Comparison of ENCODE assay signal across 12 cellular contexts in the genomic region with DNA sequence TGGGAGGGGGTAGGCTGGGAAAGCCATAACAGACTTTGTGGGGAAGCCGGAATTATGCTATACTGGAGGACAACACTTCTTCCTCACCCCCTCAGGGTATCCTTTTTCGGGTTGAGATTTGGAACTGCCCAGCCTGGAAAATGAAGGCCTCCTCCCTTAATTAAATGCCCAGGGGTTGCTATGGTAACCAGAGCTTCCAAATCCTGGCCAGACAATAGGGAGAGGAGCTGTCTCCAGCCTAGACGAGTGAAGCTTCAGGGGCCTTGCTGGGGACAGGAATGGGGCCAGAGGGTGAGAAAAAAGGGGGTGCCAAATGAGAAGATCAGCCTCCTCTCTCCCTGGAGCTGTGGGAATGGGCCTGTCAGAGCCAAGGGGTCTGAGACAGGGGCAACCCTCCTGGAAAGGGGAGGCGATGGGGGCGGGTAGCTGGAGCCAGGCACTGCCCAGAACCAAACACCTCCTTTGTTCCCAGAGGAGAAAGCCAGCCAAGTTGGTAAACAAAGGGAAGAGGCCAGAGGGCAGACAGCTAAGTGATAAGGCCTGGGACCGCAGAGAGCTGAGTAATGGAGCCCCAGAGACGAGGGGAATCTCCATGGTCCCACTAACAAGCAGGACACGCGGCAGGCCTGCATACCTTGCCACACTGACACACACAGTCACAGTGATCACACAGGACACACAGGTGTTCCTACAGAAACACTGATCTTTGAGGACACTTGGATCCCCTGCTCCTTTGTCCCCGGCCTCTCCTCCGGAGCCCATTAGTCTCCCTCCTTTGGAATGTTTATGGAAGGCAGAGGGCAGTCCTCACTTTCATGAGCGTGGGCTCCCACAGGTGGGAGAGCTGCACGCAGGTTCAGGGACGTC. TPM values are rescaled to one million over a fixed set of nuclear protein-coding genes. Genes with fewer than 3 reads are reported as not detected.
DNase-seq lines count a peak whose midpoint lies in the region; ATAC-seq and TF ChIP-seq lines count a peak whose summit lies in the region.
"Had no signal": no experiment of that assay in that cellular context is flagged by ENCODE, and none has a peak within 500 bp of the region (broad histone marks: within the 10 kb centered on the region; RNA-seq: fewer than 3 reads in every experiment).

No MANE protein-coding gene starts in this region.

- no peak overlapping the region for H3K4me2 ChIP-seq in IMR-90 (ENCODE audit: low read depth, low read length)

- peak overlapping the region in 1 of 2 experiments; percentile 61; a peak in 1 of 4 replicates for H4K8ac ChIP-seq in IMR-90 (ENCODE audit: low read depth in 2 of 2, low read length in 2 of 2)

- no peak overlapping the region for H2BK5ac ChIP-seq in IMR-90 (ENCODE audit: low read depth, low read length, poor library complexity, severe bottlenecking)

- in situ Hi-C loops in IMR-90 (cut with MboI; ENCODE audit: low sequenced_read_pairs) = no loop called here

- H3K4ac ChIP-seq in IMR-90 (ENCODE audit: low read depth, low read length) = no peak overlapping the region

- TF ChIP-seq RAD21 in IMR-90 (IDR thresholded peaks at IDR 0.05; ENCODE audit: low read length) = no peak

- no peak for TF ChIP-seq POLR2A in IMR-90 (IDR thresholded peaks at IDR 0.05; ENCODE audit: low read depth, low read length)
- no peak for TF ChIP-seq POLR2A in lower leg skin (IDR thresholded peaks at IDR 0.05)

- peak overlapping the region; percentile 25; the same call in 1 of the 2 replicates for H3K14ac ChIP-seq in IMR-90 (replicated peaks; ENCODE audit: low read depth, low read length)

- no peak overlapping the region for H3K27ac ChIP-seq in IMR-90 (ENCODE audit: insufficient read depth, low read length)
- peak overlapping the region; percentile 38 for H3K27ac ChIP-seq in iPS-18a (ENCODE audit: low read length)

- dilution Hi-C loops in IMR-90 (cut with HindIII; ENCODE audit: low sequenced_read_pairs, unreplicated experiment) = no loop called here

- intact Hi-C loops in IMR-90 (cut with micrococcal nuclease) (no loop called here), posterior vena cava (cut with DNase I) (no loop called here), lower leg skin (cut with DNase I; ENCODE audit: low total_unique reads) (no loop called here)

- 17% methylated on average over 1 of the region's 14 CpGs; no CpG with 5 or more reads in 1 of the 2 experiments for WGBS in IMR-90 (ENCODE audit: extremely low coverage in 2 of 2, insufficient read length in 1 of 2), 2 experiments
- WGBS in lower leg skin, 2 donors = 67 to 73% methylated on average over 14 of the region's 14 CpGs

- no peak overlapping the region for H3K56ac ChIP-seq in IMR-90 (ENCODE audit: extremely low read depth, insufficient read depth, low read length)

- peak overlapping the region; percentile 44 for H2AFZ ChIP-seq in IMR-90 (replicated peaks; ENCODE audit: low read length, poor library complexity)

- H3K4me1 ChIP-seq in IMR-90 (ENCODE audit: control insufficient read depth, insufficient read depth, low read length) (peaks cover 15% of the 10 kb centered on the region), iPS-18a (ENCODE audit: control insufficient read depth, low read depth, low read length) (peaks cover 28% of the 10 kb centered on the region)

- BruUV-seq in IMR-90 (replicated peaks; lab: Mats Ljungman, UMichigan) = no TSS peak

- H3K27me3 ChIP-seq in IMR-90 (ENCODE audit: control insufficient read depth, insufficient read depth, low read length) (peaks cover 8% of the 10 kb centered on the region), iPS-18a (ENCODE audit: control insufficient read depth, insufficient read depth, low read length) (no peaks in the 10 kb centered on the region), MG63 (peaks cover 2% of the 10 kb centered on the region)

- peak overlapping the region; percentile 66 for H2AK5ac ChIP-seq in IMR-90 (ENCODE audit: low read depth, low read length)

- ATAC-seq in IMR-90 (ENCODE audit: low read depth) = peak; percentile 18; the same call in 1 of the 2 replicates
- ATAC-seq in SK-N-SH treated with all-trans-retinoic acid at 6 μM for 48 hours = peak; percentile 14; the same call in 2 of the 3 replicates
- ATAC-seq in HG03520 (IDR thresholded peaks at IDR 0.05; ENCODE audit: unreplicated experiment) = no peak
- no peak for ATAC-seq in HG03095 (IDR thresholded peaks at IDR 0.05; ENCODE audit: unreplicated experiment)

- no peak for TF ChIP-seq CTCF in IMR-90 (conservative IDR thresholded peaks at IDR 0.05; ENCODE audit: low read depth, low read length)
- no peak for TF ChIP-seq CTCF in lower leg skin (IDR thresholded peaks at IDR 0.05)

- H3K9me1 ChIP-seq in IMR-90 (ENCODE audit: insufficient read depth, low read length) = no peaks in the 10 kb centered on the region; the same call in 1 of the 2 replicates

- H3K9me3 ChIP-seq in IMR-90 (ENCODE audit: control insufficient read depth, insufficient read depth, low read length) (no peaks in the 10 kb centered on the region), iPS-18a (ENCODE audit: control insufficient read depth, low read depth, low read length) (no peaks in the 10 kb centered on the region), MG63 (no peaks in the 10 kb centered on the region)

- H4K20me1 ChIP-seq in IMR-90 (ENCODE audit: insufficient read depth, low read length) = no peaks in the 10 kb centered on the region

- POLR2A ChIA-PET in IMR-90 (lab: Charles Lee; ENCODE audit: unreplicated experiment) = no interaction called here

- peak overlapping the region; percentile 30; the same call in 1 of the 2 replicates for H2BK20ac ChIP-seq in IMR-90 (ENCODE audit: low read depth, low read length)

- H3K23ac ChIP-seq in IMR-90 (ENCODE audit: low read depth, low read length) = 0 out of 2 replicates have a peak overlapping the region, but pooled peaks have one; percentile 25

- H2BK120ac ChIP-seq in IMR-90 (ENCODE audit: low read depth, low read length) = no peak overlapping the region; the same call in 1 of the 2 replicates

- CTCF ChIA-PET in IMR-90 (lab: Yijun Ruan, JAX) = interaction anchor here (0.6 to 2.7 kb wide), 4 partner anchors 15 to 31 kb away, joined by 3 to 11 read pairs (median 5); a partner anchor contains a TSS

- peak overlapping the region; percentile 14; the same call in 1 of the 3 replicates for H2BK15ac ChIP-seq in IMR-90 (ENCODE audit: low read depth, low read length)

- no peaks in the 10 kb centered on the region for H3K36me3 ChIP-seq in IMR-90 (ENCODE audit: control insufficient read depth, insufficient read depth, low read length)
- H3K36me3 ChIP-seq in iPS-18a (ENCODE audit: control insufficient read depth, low read depth, low read length) = no peaks in the 10 kb centered on the region
- H3K36me3 ChIP-seq in MG63 = no peaks in the 10 kb centered on the region

- DNase-seq in IMR-90 (peak; percentile 24), posterior vena cava (ENCODE audit: low spot score) (peak; percentile 44), MG63 (no peak), lower leg skin (ENCODE audit: low spot score in 2 of 2) (no peak)
- DNase-seq: activated T-cell treated with anti-CD3 and anti-CD28 coated beads, Interleukin-2, amount 50 U/mL, for 24 hours; EL; HCEC 1CT; NK-92 treated with Interleukin-12 subunit alpha and Interleukin-12 subunit beta, amount 100 ng/mL, for 24 hours had no signal

- no peak overlapping the region; the same call in 1 of the 2 replicates for H4K5ac ChIP-seq in IMR-90 (ENCODE audit: low read depth, low read length)

- H3K4me3 ChIP-seq in IMR-90 (ENCODE audit: insufficient read depth, low read depth, low read length) (no peak overlapping the region), iPS-18a (ENCODE audit: low read length) (peak overlapping the region; percentile 28), MG63 (no peak overlapping the region), lower leg skin (ENCODE audit: low read depth, poor library complexity, severe bottlenecking) (no peak overlapping the region)

- no peak overlapping the region; the same call in 1 of the 2 replicates for H4K91ac ChIP-seq in IMR-90 (ENCODE audit: insufficient read depth, low read depth, low read length)

- no peak overlapping the region for H3K18ac ChIP-seq in IMR-90 (ENCODE audit: low read depth, low read length)

- no peaks in the 10 kb centered on the region for H3K79me1 ChIP-seq in IMR-90 (ENCODE audit: low read depth in 1 of 2, low read length in 2 of 2)

- H2AK9ac ChIP-seq in IMR-90 (replicated peaks; ENCODE audit: low read depth, low read length, poor library complexity) = no peak overlapping the region

- H3K9ac ChIP-seq in IMR-90 (ENCODE audit: low read depth, low read length) = no peak overlapping the region
- peak overlapping the region; percentile 62 for H3K9ac ChIP-seq in iPS-18a (ENCODE audit: low read length)

TF ChIP-seq in IMR-90, 13 proteins besides CTCF, POLR2A, EP300 and RAD21 (continues in another document):
- TF ChIP-seq MAFK (IDR thresholded peaks at IDR 0.05; ENCODE audit: low read depth, low read length) = no peak
- no peak for TF ChIP-seq BHLHE40 (IDR thresholded peaks at IDR 0.05; ENCODE audit: low read depth, low read length)
- TF ChIP-seq RFX5 (IDR thresholded peaks at IDR 0.05; ENCODE audit: low read depth, low read length) = no peak

TF ChIP-seq in SK-N-SH treated with all-trans-retinoic acid at 6 μM for 48 hours, 23 proteins besides CTCF, POLR2A, EP300 and RAD21 (continues in another document):
- TF ChIP-seq CSDC2 (CRISPR knock-in tag; IDR thresholded peaks at IDR 0.05) (no peak), TOX (CRISPR knock-in tag; IDR thresholded peaks at IDR 0.05; ENCODE audit: borderline replicate concordance) (no peak)

RNA-seq across cellular contexts. Expression of a gene that starts 17.9 kb away (rescaled TPM):
- total RNA-seq in IMR-90 (2012; rRNA removed) (under 0.01 TPM in 1 of 2 replicates, not detected in the other), posterior vena cava (under 1 TPM; 0.29 to 0.32 TPM), lower leg skin (1 to 10 TPM in 1 of 4 donors, under 1 TPM in 1, not detected in 2; 0.49 to 1.2 TPM)
- polyA plus RNA-seq in IMR-90 (2012; rRNA removed) = 0.21 and 0.26 TPM in 2 replicates
- 0.13 and 0.62 TPM in 2 replicates for polyA plus RNA-seq in IMR-90 (2012; cell fraction: cytosol; rRNA removed)
- polyA plus RNA-seq in IMR-90 (2012; cell fraction: nucleus; rRNA removed; ENCODE audit: low replicate concordance) = 0.17 and 0.31 TPM in 2 replicates
- total RNA-seq in MG63 (2014; rRNA removed; shearing (Covaris generic); ENCODE audit: low replicate concordance) = 0.12 TPM in 1 of 2 replicates, not detected in the other

RNA-seq across cellular contexts. Expression of a gene that starts 31.6 kb away (rescaled TPM):
- total RNA-seq in IMR-90 (2012; rRNA removed) (81.9 and 92.5 TPM in 2 replicates), posterior vena cava (10 to 100 TPM; 40.7 to 48.6 TPM), lower leg skin (10 to 100 TPM; 56.5 to 74.3 (median 66.9) TPM)
- 59.1 and 61.8 TPM in 2 replicates for polyA plus RNA-seq in IMR-90 (2012; rRNA removed)
- polyA plus RNA-seq in IMR-90 (2012; cell fraction: cytosol; rRNA removed) = 26.3 and 32.9 TPM in 2 replicates
- 69.4 and 141 TPM in 2 replicates for polyA plus RNA-seq in IMR-90 (2012; cell fraction: nucleus; rRNA removed; ENCODE audit: low replicate concordance)
- total RNA-seq in MG63 (2014; rRNA removed; shearing (Covaris generic); ENCODE audit: low replicate concordance) = 76.0 and 85.0 TPM in 2 replicates

RNA-seq across cellular contexts. Expression of a gene that starts 41.8 kb away (rescaled TPM):
- 4.7 and 5.0 TPM in 2 replicates for total RNA-seq in IMR-90 (2012; rRNA removed)
- 40.0 and 44.1 TPM in 2 replicates for polyA plus RNA-seq in IMR-90 (2012; rRNA removed)
- polyA plus RNA-seq in IMR-90 (2012; cell fraction: cytosol; rRNA removed) = 24.1 and 44.7 TPM in 2 replicates
- 111 and 137 TPM in 2 replicates for polyA plus RNA-seq in IMR-90 (2012; cell fraction: nucleus; rRNA removed; ENCODE audit: low replicate concordance)
- 10 to 100 TPM; 26.9 to 34.2 TPM for total RNA-seq in posterior vena cava
- total RNA-seq in MG63 (2014; rRNA removed; shearing (Covaris generic); ENCODE audit: low replicate concordance) = 0.94 and 3.2 TPM in 2 replicates
- 1 to 10 TPM; 4.3 to 8.7 (median 7.9) TPM for total RNA-seq in lower leg skin

Comparison
In these comparisons a context has a peak if more than half of its experiments do, and no peak if none do; other contexts are left out.
1. ATAC-seq: peak in IMR-90 (single experiment) and SK-N-SH treated with all-trans-retinoic acid at 6 μM for 48 hours (single experiment); none in HG03520 (single experiment) and HG03095 (single experiment).
2. DNase-seq: peak in IMR-90 (single experiment) and posterior vena cava (single experiment); none in MG63 (single experiment) and lower leg skin (0 of 2).